ENCODE assay signal across 8 cellular contexts in the genomic region with DNA sequence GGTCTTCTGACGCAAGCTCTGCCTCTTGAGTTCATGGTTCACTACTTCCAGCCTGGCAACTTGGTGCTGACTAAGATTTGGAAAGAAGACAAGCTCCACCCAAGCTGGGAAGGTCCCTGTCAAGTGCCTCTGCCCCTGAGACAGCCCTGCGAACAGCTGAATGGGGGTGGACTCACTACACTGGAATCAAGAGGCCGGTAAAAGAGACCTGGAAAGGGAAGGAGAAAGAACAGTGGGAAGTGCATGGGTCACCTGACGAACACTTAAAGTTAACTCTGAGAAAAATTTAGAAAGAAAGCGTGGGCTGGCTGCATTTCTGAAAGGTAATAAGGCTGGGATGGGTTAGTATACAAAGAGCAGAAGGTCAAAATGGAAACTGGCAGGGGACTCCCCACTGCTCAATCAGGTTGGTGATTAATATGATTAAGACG. TPM values are rescaled to one million over a fixed set of nuclear protein-coding genes. Genes with fewer than 3 reads are reported as not detected.
DNase-seq lines count a peak whose midpoint lies in the region; ATAC-seq and TF ChIP-seq lines count a peak whose summit lies in the region.

No MANE protein-coding gene starts in this region.

- peak overlapping the region; percentile 9 for H3K27ac ChIP-seq in endodermal cell (ENCODE audit: low read depth, low read length)

- peaks cover 6% of the 10 kb centered on the region for H3K9me3 Mint-ChIP-seq in activated CD4-positive, alpha-beta T cell treated with anti-CD3 and anti-CD28 coated beads for 36 hours (ENCODE audit: low read depth)
- peaks cover 29% of the 10 kb centered on the region for H3K9me3 Mint-ChIP-seq in endodermal cell

- H3K4me1 ChIP-seq in endodermal cell (ENCODE audit: control insufficient read depth, insufficient read depth, low read length): peaks cover 19% of the 10 kb centered on the region

- no peak for TF ChIP-seq CTCF in endodermal cell (conservative IDR thresholded peaks at IDR 0.05)

- 71 to 78% methylated on average over 6 of the region's 6 CpGs for WGBS in endodermal cell (ENCODE audit: insufficient coverage in 1 of 2, insufficient read length in 1 of 2), 2 experiments

- H3K9me3 ChIP-seq in endodermal cell (ENCODE audit: control insufficient read depth, low read length): peaks cover 22% of the 10 kb centered on the region

- H3K36me3 ChIP-seq in endodermal cell (ENCODE audit: control insufficient read depth, insufficient read depth, low read length): no peaks in the 10 kb centered on the region

- peaks cover 15% of the 10 kb centered on the region for H3K27me3 ChIP-seq in endodermal cell (ENCODE audit: control insufficient read depth, insufficient read depth, low read length, poor library complexity, severe bottlenecking)

- ATAC-seq in activated CD4-positive, alpha-beta T cell treated with anti-CD3 and anti-CD28 coated beads for 36 hours: peak; percentile 69
- ATAC-seq in HG02938 (IDR thresholded peaks at IDR 0.05; ENCODE audit: unreplicated experiment): peak; percentile 81

- CTCF ChIA-PET in activated CD4-positive, alpha-beta T cell treated with anti-CD3 and anti-CD28 coated beads for 36 hours (lab: Charles Lee): no interaction called here

- no peak overlapping the region for H3K4me3 Mint-ChIP-seq in activated CD4-positive, alpha-beta T cell treated with anti-CD3 and anti-CD28 coated beads for 36 hours
- no peak overlapping the region for H3K4me3 Mint-ChIP-seq in endodermal cell

- no peaks in the 10 kb centered on the region for H3K36me3 Mint-ChIP-seq in activated CD4-positive, alpha-beta T cell treated with anti-CD3 and anti-CD28 coated beads for 36 hours (ENCODE audit: low read depth)
- H3K36me3 Mint-ChIP-seq in endodermal cell (ENCODE audit: low read depth): peaks cover 4% of the 10 kb centered on the region

- H3K4me3 ChIP-seq in endodermal cell (ENCODE audit: low read length): peak overlapping the region; percentile 36

- H3K9ac ChIP-seq in endodermal cell (ENCODE audit: extremely low read depth, low read length, poor library complexity, severe bottlenecking): peak overlapping the region; percentile 54

- H3K4me1 Mint-ChIP-seq in activated CD4-positive, alpha-beta T cell treated with anti-CD3 and anti-CD28 coated beads for 36 hours: peaks cover 14% of the 10 kb centered on the region
- peaks cover 48% of the 10 kb centered on the region for H3K4me1 Mint-ChIP-seq in endodermal cell

- POLR2A ChIA-PET in activated CD4-positive, alpha-beta T cell treated with anti-CD3 and anti-CD28 coated beads for 36 hours (lab: Charles Lee): no interaction called here

- DNase-seq in activated CD4-positive, alpha-beta T cell treated with anti-CD3 and anti-CD28 coated beads for 36 hours: peak; percentile 27
- DNase-seq in activated CD4-positive, alpha-beta T cell treated with anti-CD3 and anti-CD28 coated beads, Interleukin-2, amount 50 U/mL, for 4 hours: no peak
- peak; percentile 58 for DNase-seq in endodermal cell
- peak; percentile 68 for DNase-seq in stromal cell of bone marrow (ENCODE audit: low read depth)
- no peak for DNase-seq in UCSD-AML1 (lab: John Stamatoyannopoulos, UW; ENCODE audit: unreplicated experiment)
- no peak for DNase-seq in occipital lobe (lab: John Stamatoyannopoulos, UW)
- no peak for DNase-seq in SKM-1 (lab: John Stamatoyannopoulos, UW; ENCODE audit: unreplicated experiment)

- peaks cover 28% of the 10 kb centered on the region for H3K27me3 Mint-ChIP-seq in activated CD4-positive, alpha-beta T cell treated with anti-CD3 and anti-CD28 coated beads for 36 hours
- peaks cover 22% of the 10 kb centered on the region for H3K27me3 Mint-ChIP-seq in endodermal cell (ENCODE audit: insufficient read depth)

- intact Hi-C loops in activated CD4-positive, alpha-beta T cell treated with anti-CD3 and anti-CD28 coated beads for 36 hours (cut with DNase I, micrococcal nuclease): no loop called here

- H3K27ac Mint-ChIP-seq in activated CD4-positive, alpha-beta T cell treated with anti-CD3 and anti-CD28 coated beads for 36 hours: no peak overlapping the region
- H3K27ac Mint-ChIP-seq in endodermal cell: peak overlapping the region; percentile 83

RNA-seq across cellular contexts. Expression of a gene that starts 26.1 kb away (rescaled TPM):
- 1 to 10 TPM; 9.3 to 9.5 TPM for total RNA-seq in activated CD4-positive, alpha-beta T cell treated with anti-CD3 and anti-CD28 coated beads for 36 hours
- total RNA-seq in endodermal cell (10 to 100 TPM; 63.5 to 65.6 TPM), occipital lobe (18.6 TPM)
- polyA plus RNA-seq in endodermal cell (2013, experiment 1 of 2): 45.9 TPM
- 37.8 TPM for polyA plus RNA-seq in endodermal cell (2013, experiment 2 of 2)

RNA-seq across cellular contexts. Expression of a gene that starts 58.2 kb away (rescaled TPM):
- total RNA-seq in activated CD4-positive, alpha-beta T cell treated with anti-CD3 and anti-CD28 coated beads for 36 hours: 1 to 10 TPM; 1.0 to 1.5 TPM
- total RNA-seq in endodermal cell (under 1 TPM in 1 of 2 donors, not detected in 1; 0.09 TPM), occipital lobe (1.4 TPM)
- polyA plus RNA-seq in endodermal cell (2013, experiment 1 of 2): 0.14 TPM
- 0.21 TPM for polyA plus RNA-seq in endodermal cell (2013, experiment 2 of 2)

Comparison
In these comparisons a context has a peak if more than half of its experiments do, and no peak if none do; other contexts are left out.
1. DNase-seq: peak in activated CD4-positive, alpha-beta T cell treated with anti-CD3 and anti-CD28 coated beads for 36 hours (single experiment), endodermal cell (single experiment) and stromal cell of bone marrow (single experiment); none in activated CD4-positive, alpha-beta T cell treated with anti-CD3 and anti-CD28 coated beads, Interleukin-2, amount 50 U/mL, for 4 hours (0 of 2), UCSD-AML1 (single experiment), occipital lobe (single experiment) and SKM-1 (single experiment).